Comparison of ENCODE assay signal across 9 cellular contexts in the genomic region with DNA sequence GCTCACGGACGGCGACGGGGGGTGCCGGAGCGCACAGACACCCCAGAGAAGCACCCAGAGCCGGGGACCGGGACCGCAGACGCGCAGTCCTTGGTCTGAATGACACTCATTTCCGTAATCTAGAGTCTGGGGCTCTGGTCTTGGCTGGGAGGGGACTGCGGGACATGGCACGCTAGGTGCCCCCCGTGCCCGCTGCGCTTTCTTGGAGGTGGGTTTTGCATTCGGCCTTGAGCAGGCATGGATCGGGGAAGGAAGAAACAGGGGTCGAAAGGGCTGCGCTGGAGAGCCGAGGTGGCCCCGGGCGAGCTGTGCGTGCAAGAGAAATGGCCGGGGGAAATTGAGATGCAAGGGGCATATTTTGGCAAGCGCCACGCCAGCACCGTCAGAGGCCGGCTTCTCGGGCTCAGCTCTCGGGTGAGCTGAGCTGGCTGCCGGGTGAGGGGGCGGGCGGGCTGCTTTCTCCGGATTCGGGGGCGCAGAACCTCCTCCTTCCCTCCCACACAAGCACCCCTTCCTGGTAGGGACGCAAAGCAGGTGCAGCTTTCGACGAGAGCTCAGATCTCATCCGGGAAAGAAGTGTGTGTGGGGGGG. TPM values are rescaled to one million over a fixed set of nuclear protein-coding genes. Genes with fewer than 3 reads are reported as not detected.
DNase-seq lines count a peak whose midpoint lies in the region; ATAC-seq, FAIRE-seq and TF ChIP-seq lines count a peak whose summit lies in the region.
"Had no signal": no experiment of that assay in that cellular context is flagged by ENCODE, and none has a peak within 500 bp of the region (broad histone marks: within the 10 kb centered on the region; RNA-seq: fewer than 3 reads in every experiment).

No MANE protein-coding gene starts in this region.

- no peak overlapping the region for H3K27ac ChIP-seq in CD8-positive, alpha-beta memory T cell (ENCODE audit: low read depth, low read length)
- H3K27ac ChIP-seq in SU-DHL-6 (ENCODE audit: low read depth, low read length): no peak overlapping the region

- H3K4me2 ChIP-seq in SU-DHL-6 (ENCODE audit: low read depth, low read length, poor library complexity, severe bottlenecking): peak overlapping the region; percentile 48

- POLR2A ChIA-PET in CD8-positive, alpha-beta memory T cell (lab: Charles Lee): no interaction called here

- H3F3A ChIP-seq in SU-DHL-6 (ENCODE audit: insufficient read depth): no peaks in the 10 kb centered on the region

- H3K4me1 Mint-ChIP-seq in CD8-positive, alpha-beta memory T cell: peaks cover 13 to 23% (median 19%) of the 10 kb centered on the region in 3 donors

- no peaks in the 10 kb centered on the region for H3K9me2 ChIP-seq in SU-DHL-6 (replicated peaks; ENCODE audit: insufficient read depth, low read length)

- H3K4me3 ChIP-seq in CD8-positive, alpha-beta memory T cell (ENCODE audit: low read length): no peak overlapping the region
- H3K4me3 ChIP-seq in SU-DHL-6 (ENCODE audit: insufficient read depth, low read length, poor library complexity, severe bottlenecking): peak overlapping the region; percentile 27

- peak overlapping the region in 5 of 7 donors; percentile 29 to 77 (median 58) for H3K4me3 Mint-ChIP-seq in CD8-positive, alpha-beta memory T cell

- H4K20me1 ChIP-seq in SU-DHL-6 (ENCODE audit: low read depth, low read length): no peaks in the 10 kb centered on the region

- H3K4me1 ChIP-seq in CD8-positive, alpha-beta memory T cell (ENCODE audit: insufficient read depth, low read length): no peaks in the 10 kb centered on the region

- H3K27me3 Mint-ChIP-seq in CD8-positive, alpha-beta memory T cell: peaks cover 60 to 83% of the 10 kb centered on the region in 2 donors

- no peak for ATAC-seq in GM19467 (IDR thresholded peaks at IDR 0.05; ENCODE audit: unreplicated experiment)

- H3K36me3 ChIP-seq in CD8-positive, alpha-beta memory T cell (ENCODE audit: insufficient read depth, low read length): no peaks in the 10 kb centered on the region
- H3K36me3 ChIP-seq in SU-DHL-6 (ENCODE audit: low read length): no peaks in the 10 kb centered on the region

- FAIRE-seq in frontal cortex (lab: Jason Lieb, UNC): no peak

- DNase-seq in CD8-positive, alpha-beta memory T cell: no peak
- DNase-seq in frontal cortex (ENCODE audit: low spot score in 2 of 2) (peak; percentile 51 to 52), putamen (ENCODE audit: low spot score) (peak; percentile 74), DMS114 treated with DMSO at 0.1 percent for 48 hours (lab: John Stamatoyannopoulos, UW; ENCODE audit: unreplicated experiment) (no peak), RKO (ENCODE audit: low spot score) (no peak), NOMO-1 treated with DMSO at 0.1 percent for 48 hours (lab: John Stamatoyannopoulos, UW; ENCODE audit: unreplicated experiment) (no peak)

- H2AFZ ChIP-seq in SU-DHL-6 (ENCODE audit: low read depth, low read length, severe bottlenecking): no peak overlapping the region

- H3K9me3 Mint-ChIP-seq in CD8-positive, alpha-beta memory T cell: no peaks in the 10 kb centered on the region

- no peaks in the 10 kb centered on the region for H3K9me3 ChIP-seq in CD8-positive, alpha-beta memory T cell (ENCODE audit: low read length)
- H3K9me3 ChIP-seq in SU-DHL-6 (ENCODE audit: insufficient read depth, low read length): no peaks in the 10 kb centered on the region

- TF ChIP-seq CTCF in SU-DHL-6 (IDR thresholded peaks at IDR 0.05; ENCODE audit: insufficient read depth, low read length, poor library complexity, severe bottlenecking): no peak

- peak overlapping the region; percentile 48 for H3K9ac ChIP-seq in SU-DHL-6 (ENCODE audit: low read length)

- H3K27me3 ChIP-seq in CD8-positive, alpha-beta memory T cell (ENCODE audit: insufficient read depth, low read length, poor library complexity, severe bottlenecking): peaks cover 16% of the 10 kb centered on the region
- no peaks in the 10 kb centered on the region for H3K27me3 ChIP-seq in SU-DHL-6 (ENCODE audit: low read length)

- no peaks in the 10 kb centered on the region for H3K36me3 Mint-ChIP-seq in CD8-positive, alpha-beta memory T cell

- H3K79me2 ChIP-seq in SU-DHL-6 (ENCODE audit: insufficient read depth, low read length): no peaks in the 10 kb centered on the region

- H3K27ac Mint-ChIP-seq in CD8-positive, alpha-beta memory T cell: peak overlapping the region in 1 of 8 donors; percentile 16

- CTCF ChIA-PET in CD8-positive, alpha-beta memory T cell (lab: Charles Lee): no interaction called here

RNA-seq across cellular contexts. Expression of gene NTRK3, which starts 0.9 kb away (rescaled TPM):
- total RNA-seq in CD8-positive, alpha-beta memory T cell: under 1 TPM; 0.26 to 0.29 TPM
- polyA plus RNA-seq in CD8-positive, alpha-beta memory T cell: not detected
- 34.6 TPM for total RNA-seq in frontal cortex
- total RNA-seq: pulmonary artery endothelial cell had no signal

Comparison
In these comparisons a context has a peak if more than half of its experiments do, and no peak if none do; other contexts are left out.
1. DNase-seq: peak in frontal cortex (2 of 2) and putamen (single experiment); none in CD8-positive, alpha-beta memory T cell (0 of 5), DMS114 treated with DMSO at 0.1 percent for 48 hours (single experiment), RKO (single experiment) and NOMO-1 treated with DMSO at 0.1 percent for 48 hours (single experiment).
2. RNA of gene NTRK3, which starts 0.9 kb away (total RNA-seq): 34.6 TPM in frontal cortex (single experiment); 0.26 to 0.29 TPM in CD8-positive, alpha-beta memory T cell; every median in the first group is over 10 times any median in the second.